Comparison of ENCODE assay signal across 9 cellular contexts in genomic region chr17:10543486-10543885, GRCh38. TPM values are rescaled to one million over a fixed set of nuclear protein-coding genes. Genes with fewer than 3 reads are reported as not detected.
DNase-seq lines count a peak whose midpoint lies in the region; ATAC-seq, FAIRE-seq and TF ChIP-seq lines count a peak whose summit lies in the region.
"Not testable (repeated sequence)": the region's sequence is repeated elsewhere in the genome, so short reads cannot be mapped to it uniquely, and the experiment has no call there.
"Had no signal": no experiment of that assay in that cellular context is flagged by ENCODE, and none has a peak within 500 bp of the region (broad histone marks: within the 10 kb centered on the region; RNA-seq: fewer than 3 reads in every experiment).

No MANE protein-coding gene starts in this region.

- not testable (repeated sequence) for H3K9ac ChIP-seq in GM23248; mesenchymal stem cell (ENCODE audit: low read length)

- H2BK12ac ChIP-seq in mesenchymal stem cell (ENCODE audit: low read length in 2 of 2): not testable (repeated sequence)

- H3K4me1 Mint-ChIP-seq in type B pancreatic cell (ENCODE audit: unreplicated experiment): not testable (repeated sequence)

- not testable (repeated sequence) for H3K27me3 ChIP-seq in GM23248 (replicated peaks; ENCODE audit: insufficient read depth); SJCRH30; foreskin keratinocyte; mesenchymal stem cell (ENCODE audit: control insufficient read depth in 1 of 2, insufficient read depth in 1 of 2, low read length in 2 of 2)

- in situ Hi-C loops in GM23248 (cut with MboI): loop anchor here (10.0 kb wide), 1 partner anchor 61 kb away; no protein-coding TSS in a partner anchor

- not testable (repeated sequence) for H3K27ac Mint-ChIP-seq in type B pancreatic cell

- not testable (repeated sequence) for H3K27ac ChIP-seq in GM23248; foreskin keratinocyte; mesenchymal stem cell (ENCODE audit: low read length, poor library complexity, severe bottlenecking)
- H3K27ac ChIP-seq in SJCRH30: peak overlapping the region; percentile 46

- H3K27me3 Mint-ChIP-seq in type B pancreatic cell: not testable (repeated sequence)

- not testable (repeated sequence) for H3K23ac ChIP-seq in mesenchymal stem cell (ENCODE audit: low read length in 2 of 2)

- not testable (repeated sequence) for H3K4me1 ChIP-seq in GM23248 (ENCODE audit: insufficient read depth); SJCRH30; foreskin keratinocyte; mesenchymal stem cell (ENCODE audit: control insufficient read depth, insufficient read depth, low read depth, low read length)

- H3K36me3 ChIP-seq in GM23248 (ENCODE audit: low read depth); SJCRH30; mesenchymal stem cell (ENCODE audit: control insufficient read depth in 1 of 2, insufficient read depth in 2 of 2, low read depth in 1 of 2, low read length in 2 of 2): not testable (repeated sequence)

- not testable (repeated sequence) for H3K9me3 Mint-ChIP-seq in type B pancreatic cell

- not testable (repeated sequence) for H3K79me2 ChIP-seq in GM23248 (ENCODE audit: insufficient read depth)

- H2AK5ac ChIP-seq in mesenchymal stem cell (ENCODE audit: low read length, severe bottlenecking): not testable (repeated sequence)

- not testable (repeated sequence) for H3F3A ChIP-seq in GM23248 (ENCODE audit: insufficient read depth)

- not testable (repeated sequence) for H3K18ac ChIP-seq in mesenchymal stem cell (ENCODE audit: low read depth in 1 of 2, low read length in 2 of 2)

- not testable (repeated sequence) for H2BK120ac ChIP-seq in mesenchymal stem cell (ENCODE audit: low read depth, low read length)

- H3K79me1 ChIP-seq in mesenchymal stem cell (replicated peaks; ENCODE audit: low read length, poor library complexity, severe bottlenecking): not testable (repeated sequence)

- not testable (repeated sequence) for H3K36me3 Mint-ChIP-seq in type B pancreatic cell

- not testable (repeated sequence) for H3K4me2 ChIP-seq in GM23248 (ENCODE audit: unreplicated experiment); mesenchymal stem cell (ENCODE audit: low read length, poor library complexity, severe bottlenecking)

- not testable (repeated sequence) for FAIRE-seq in HTR-8/SVneo (lab: Jason Lieb, UNC)

- not testable (repeated sequence) for H3K4ac ChIP-seq in mesenchymal stem cell (ENCODE audit: low read depth in 1 of 2, low read length in 2 of 2)

- H2BK15ac ChIP-seq in mesenchymal stem cell (ENCODE audit: low read depth, poor library complexity, severe bottlenecking): not testable (repeated sequence)

- ATAC-seq in foreskin keratinocyte: peak; percentile 86

- H4K8ac ChIP-seq in mesenchymal stem cell (ENCODE audit: low read length): not testable (repeated sequence)

- H3K9me2 ChIP-seq in GM23248 (ENCODE audit: insufficient read depth): not testable (repeated sequence)

- H3K4me3 ChIP-seq in GM23248; SJCRH30; mesenchymal stem cell (ENCODE audit: insufficient read depth in 1 of 2, low read depth in 1 of 2, low read length in 2 of 2): not testable (repeated sequence)

- not testable (repeated sequence) for H2AFZ ChIP-seq in GM23248; mesenchymal stem cell (ENCODE audit: low read depth, low read length)

- H3K9me3 ChIP-seq in GM23248 (ENCODE audit: low read depth); SJCRH30 (replicated peaks): not testable (repeated sequence)
- peaks cover 13% of the 10 kb centered on the region for H3K9me3 ChIP-seq in mesenchymal stem cell (ENCODE audit: control insufficient read depth, low read length)

- H4K91ac ChIP-seq in mesenchymal stem cell (ENCODE audit: low read length): not testable (repeated sequence)

- not testable (repeated sequence) for H2BK5ac ChIP-seq in mesenchymal stem cell (ENCODE audit: low read depth, low read length, poor library complexity, severe bottlenecking)

- not testable (repeated sequence) for H3K14ac ChIP-seq in mesenchymal stem cell (ENCODE audit: low read length in 2 of 2)

- H4K20me1 ChIP-seq in GM23248 (ENCODE audit: insufficient read depth): not testable (repeated sequence)

- WGBS in GM23248 (ENCODE audit: low coverage in 1 of 2, low lambda C conversion rate in 2 of 2, missing lambda C conversion rate in 2 of 2), 2 experiments: 21 to 24% methylated on average over 5 of the region's 5 CpGs
- 13% methylated on average over 5 of the region's 5 CpGs for WGBS in mesenchymal stem cell

- DNase-seq in AG20443 (ENCODE audit: low spot score) (peak; percentile 56), GM23248 (peak; percentile 24), HTR-8/SVneo (ENCODE audit: insufficient read length, low spot score) (peak; percentile 68), SJCRH30 (peak in 1 of 2 experiments; percentile 4), dermis blood vessel endothelial cell (peak; percentile 1), foreskin keratinocyte (peak; percentile 72 to 89), mesenchymal stem cell (peak; percentile 23)
- not testable (repeated sequence) for DNase-seq in type B pancreatic cell (ENCODE audit: extremely low spot score, unreplicated experiment)

- TF ChIP-seq CTCF in foreskin keratinocyte (conservative IDR thresholded peaks at IDR 0.05) (peak; percentile 38), type B pancreatic cell (conservative IDR thresholded peaks at IDR 0.05) (peak; percentile 48)

- H3K4me3 Mint-ChIP-seq in type B pancreatic cell: not testable (repeated sequence)

RNA-seq across cellular contexts. Expression of gene MYH2, which starts 6.0 kb away (rescaled TPM):
- 0.65 and 1.5 TPM in 2 replicates for total RNA-seq in GM23248 (2014; rRNA removed; shearing (Covaris generic))
- polyA plus RNA-seq in GM23248 (2016; fragmentation: Nextera tagmentation; extraction: Ambion mirVana) (0.32 and 0.59 TPM in 2 replicates), foreskin keratinocyte (0.01 TPM in 1 of 2 replicates, not detected in the other)
- 0.04 TPM in 1 of 2 replicates, not detected in the other for total RNA-seq in SJCRH30 (2014; rRNA removed; shearing (Covaris generic))
- total RNA-seq in dermis blood vessel endothelial cell (not detected in 2 replicates), foreskin keratinocyte (0.03 TPM in 1 of 2 replicates, not detected in the other), type B pancreatic cell (ENCODE audit: low replicate concordance) (not detected in 2 replicates)
- not detected for polyA plus RNA-seq in mesenchymal stem cell (2013, experiment 1 of 2)
- polyA plus RNA-seq in mesenchymal stem cell (2013, experiment 2 of 2): not detected
- total RNA-seq: RPMI7951 had no signal

RNA-seq across cellular contexts. Expression of gene MYH1, which starts 25.1 kb away (rescaled TPM):
- under 0.01 and 0.11 TPM in 2 replicates for total RNA-seq in GM23248 (2014; rRNA removed; shearing (Covaris generic))
- polyA plus RNA-seq in GM23248 (2016; fragmentation: Nextera tagmentation; extraction: Ambion mirVana): 0.04 and 0.10 TPM in 2 replicates
- not detected in 2 replicates for total RNA-seq in SJCRH30 (2014; rRNA removed; shearing (Covaris generic))
- total RNA-seq in dermis blood vessel endothelial cell: not detected in 2 replicates
- not detected in 2 replicates for total RNA-seq in foreskin keratinocyte
- polyA plus RNA-seq in foreskin keratinocyte: not detected in 2 replicates
- not detected for polyA plus RNA-seq in mesenchymal stem cell (2013, experiment 1 of 2)
- under 0.01 TPM for polyA plus RNA-seq in mesenchymal stem cell (2013, experiment 2 of 2)
- total RNA-seq in type B pancreatic cell (ENCODE audit: low replicate concordance): not detected in 2 replicates
- total RNA-seq: RPMI7951 had no signal
